ENCODE assay signal across 10 cellular contexts in genomic region chr19:18283338-18283737, GRCh38. TPM values are rescaled to one million over a fixed set of nuclear protein-coding genes. Genes with fewer than 3 reads are reported as not detected.
DNase-seq lines count a peak whose midpoint lies in the region; ATAC-seq, FAIRE-seq and TF ChIP-seq lines count a peak whose summit lies in the region.
"Had no signal": no experiment of that assay in that cellular context is flagged by ENCODE, and none has a peak within 500 bp of the region (broad histone marks: within the 10 kb centered on the region; RNA-seq: fewer than 3 reads in every experiment).

No MANE protein-coding gene starts in this region.

- H2BK120ac ChIP-seq in neuronal stem cell (ENCODE audit: low read depth, low read length) = no peak overlapping the region

- peaks cover 10% of the 10 kb centered on the region for H3F3A ChIP-seq in Loucy (ENCODE audit: low read depth)

- H2BK5ac ChIP-seq in neuronal stem cell (ENCODE audit: low read length) = peak overlapping the region; percentile 5

- no peak for TF ChIP-seq EP300 in A549 (IDR thresholded peaks at IDR 0.05)

- H2BK15ac ChIP-seq in neuronal stem cell (ENCODE audit: low read length) = peak overlapping the region; percentile 42

- no peak overlapping the region for H2AFZ ChIP-seq in Loucy (ENCODE audit: low read length)
- no peak overlapping the region for H2AFZ ChIP-seq in neuronal stem cell (ENCODE audit: low read length)

- peaks cover 18% of the 10 kb centered on the region for H3K4me1 ChIP-seq in A549
- peaks cover 19% of the 10 kb centered on the region for H3K4me1 ChIP-seq in Loucy (ENCODE audit: insufficient read depth, low read length, poor library complexity, severe bottlenecking)
- peaks cover 16 to 28% of the 10 kb centered on the region in 2 donors for H3K4me1 ChIP-seq in neuronal stem cell (ENCODE audit: control insufficient read depth in 2 of 2, insufficient read depth in 1 of 2, low read depth in 1 of 2, low read length in 2 of 2)

- H4K91ac ChIP-seq in neuronal stem cell (ENCODE audit: low read depth, low read length, poor library complexity) = no peak overlapping the region

- no peak for TF ChIP-seq POLR2A in A549 (IDR thresholded peaks at IDR 0.05; ENCODE audit: low read length)

- H3K9me2 ChIP-seq in Loucy (replicated peaks; ENCODE audit: low read depth, low read length) = no peaks in the 10 kb centered on the region

- DNase-seq in A549 (ENCODE audit: low read depth in 1 of 2, low spot score in 1 of 2) (no peak), dorsolateral prefrontal cortex (no peak), neuronal stem cell (ENCODE audit: low spot score) (no peak), NCI-H82 (lab: John Stamatoyannopoulos, UW) (no peak), UCSD-AML1 (lab: John Stamatoyannopoulos, UW; ENCODE audit: unreplicated experiment) (no peak)
- DNase-seq: stimulated activated naive CD4-positive, alpha-beta T cell had no signal

- H3K27ac ChIP-seq in A549 (peak overlapping the region; percentile 96 to 97; a peak in 5 of 6 replicates), dorsolateral prefrontal cortex (peak overlapping the region in 54 of 59 donors; percentile 43 to 100 (median 100)), neuronal stem cell (replicated peaks; ENCODE audit: low read length) (no peak overlapping the region)

- POLR2A ChIA-PET in A549 (lab: Yijun Ruan, JAX) = interaction anchor here (0.6 to 5.8 kb wide), 3 partner anchors 9 to 1691 kb away, joined by 3 to 235 read pairs (median 4); no protein-coding TSS in a partner anchor

- H3K18ac ChIP-seq in neuronal stem cell (ENCODE audit: low read length) = peak overlapping the region; percentile 90

- H3K9me3 ChIP-seq in A549 = no peaks in the 10 kb centered on the region
- H3K9me3 ChIP-seq in Loucy (ENCODE audit: insufficient read depth, low read depth, low read length) = no peaks in the 10 kb centered on the region
- H3K9me3 ChIP-seq in neuronal stem cell (replicated peaks in 1 of 2; ENCODE audit: control insufficient read depth in 2 of 2, insufficient read depth in 1 of 2, low read depth in 1 of 2, low read length in 2 of 2) = peaks cover 0 to 2% of the 10 kb centered on the region in 2 donors

- no peak for TF ChIP-seq RAD21 in A549 (conservative IDR thresholded peaks at IDR 0.05 in 1 of 2, IDR thresholded peaks at IDR 0.05 in 1 of 2)

- TF ChIP-seq CTCF in A549 (IDR thresholded peaks at IDR 0.05) (no peak), Loucy (conservative IDR thresholded peaks at IDR 0.05; ENCODE audit: low read length) (no peak), dorsolateral prefrontal cortex (IDR thresholded peaks at IDR 0.05 in 54 of 56, conservative IDR thresholded peaks at IDR 0.05 in 2 of 56; ENCODE audit: low read depth in 1 of 56, partially characterized antibody in 56 of 56) (no peak)

- no peak for ATAC-seq in A549
- no peak for ATAC-seq in GM21529 (IDR thresholded peaks at IDR 0.05; ENCODE audit: unreplicated experiment)
- no peak for ATAC-seq in GM18511 (IDR thresholded peaks at IDR 0.05; ENCODE audit: unreplicated experiment)
- ATAC-seq: Panc1 had no signal

- 98% methylated on average over 5 of the region's 5 CpGs for WGBS in A549 (ENCODE audit: missing lambda C conversion rate)
- no CpG with 5 or more reads among the region's 5 CpGs for WGBS in neuronal stem cell (ENCODE audit: extremely low coverage in 2 of 2, insufficient read length in 2 of 2, insufficient replicate concordance in 1 of 2), 2 donors

- no peak overlapping the region for H2AK5ac ChIP-seq in neuronal stem cell (ENCODE audit: low read depth, low read length)

- H3K23ac ChIP-seq in neuronal stem cell (ENCODE audit: low read depth, low read length, poor library complexity) = no peak overlapping the region

- no peak overlapping the region for H4K8ac ChIP-seq in neuronal stem cell (ENCODE audit: low read depth, low read length)

- peaks cover 4% of the 10 kb centered on the region for H3K27me3 ChIP-seq in Loucy (ENCODE audit: insufficient read depth, low read length, poor library complexity, severe bottlenecking)
- no peaks in the 10 kb centered on the region for H3K27me3 ChIP-seq in dorsolateral prefrontal cortex
- no peaks in the 10 kb centered on the region for H3K27me3 ChIP-seq in neuronal stem cell (ENCODE audit: control insufficient read depth in 3 of 3, insufficient read depth in 3 of 3, low read depth in 1 of 3, low read length in 3 of 3)

- no peak overlapping the region for H3K9ac ChIP-seq in Loucy (ENCODE audit: low read depth, low read length, poor library complexity, severe bottlenecking)
- H3K9ac ChIP-seq in neuronal stem cell (ENCODE audit: low read depth, low read length, poor library complexity) = no peak overlapping the region

- H2BK12ac ChIP-seq in neuronal stem cell (ENCODE audit: low read length) = no peak overlapping the region

- no peak overlapping the region for H3K14ac ChIP-seq in neuronal stem cell (ENCODE audit: low read length)

- H3K4me3 ChIP-seq in A549 (no peak overlapping the region), Loucy (ENCODE audit: low read length, poor library complexity, severe bottlenecking) (no peak overlapping the region), dorsolateral prefrontal cortex (no peak overlapping the region), neuronal stem cell (ENCODE audit: low read length in 2 of 2) (no peak overlapping the region)

- no peak for FAIRE-seq in A549 (lab: Jason Lieb, UNC)

- no peak overlapping the region for H3K4ac ChIP-seq in neuronal stem cell (ENCODE audit: low read length)

- H3K79me1 ChIP-seq in neuronal stem cell (ENCODE audit: low read depth, low read length) = peaks cover 10% of the 10 kb centered on the region

- H3K36me3 ChIP-seq in Loucy (ENCODE audit: insufficient read depth, low read length) (no peaks in the 10 kb centered on the region), neuronal stem cell (replicated peaks in 1 of 2; ENCODE audit: control insufficient read depth in 2 of 2, insufficient read depth in 2 of 2, low read length in 2 of 2) (peaks cover 10% of the 10 kb centered on the region in 2 donors)

- intact Hi-C loops in dorsolateral prefrontal cortex (cut with DNase I) = no loop called here

- H3K4me2 ChIP-seq in A549 (no peak overlapping the region), Loucy (ENCODE audit: low read depth, low read length, poor library complexity, severe bottlenecking) (peak overlapping the region; percentile 91), neuronal stem cell (ENCODE audit: insufficient read depth, low read length, poor library complexity, severe bottlenecking) (no peak overlapping the region)

- peaks cover 10% of the 10 kb centered on the region for H4K20me1 ChIP-seq in Loucy (ENCODE audit: insufficient read depth, low read length, poor library complexity, severe bottlenecking)

- CTCF ChIA-PET in A549 (lab: Yijun Ruan, JAX) = interaction anchor here (0.6 to 10.2 kb wide), 3 partner anchors 22 to 44 kb away, joined by 3 to 158 read pairs (median 3); no protein-coding TSS in a partner anchor

- H3K79me2 ChIP-seq in Loucy (ENCODE audit: insufficient read depth, low read length) = peaks cover 34% of the 10 kb centered on the region

TF ChIP-seq in A549, 52 proteins besides CTCF, POLR2A, EP300 and RAD21 (continues in another document):
- TF ChIP-seq TP53 (CRISPR knock-in tag; IDR thresholded peaks at IDR 0.05) = no peak

RNA-seq across cellular contexts. Expression of gene JUND, which starts 1.9 kb away (rescaled TPM):
- polyA plus RNA-seq in A549 (2011; rRNA removed) = 52.9 and 68.9 TPM in 2 replicates
- 96.0 and 202 TPM in 2 replicates for polyA plus RNA-seq in A549 (2012; cell fraction: cytosol; rRNA removed)
- 69.5 and 147 TPM in 2 replicates for polyA plus RNA-seq in A549 (2012; cell fraction: nucleus; rRNA removed)
- 52.6 to 70.4 TPM (median 65.1 TPM) in 3 replicates for polyA plus RNA-seq in A549 (2017; fragmentation: RNase III; extraction: RNeasy Plus Mini Kit Qiagen cat#74134 plus additional on column Dnase treatment)
- 23.0 and 35.5 TPM in 2 replicates for polyA minus RNA-seq in A549 (2011; rRNA and poly(A)+ RNA removed)
- total RNA-seq in dorsolateral prefrontal cortex = 100 to 1,000 TPM; 163 to 440 (median 240) TPM
- polyA plus RNA-seq in neuronal stem cell (2013, experiment 1 of 2) = 126 TPM
- polyA plus RNA-seq in neuronal stem cell (2013, experiment 2 of 2) = 119 TPM

RNA-seq across cellular contexts. Expression of gene IQCN, which starts 9.1 kb away (rescaled TPM):
- polyA plus RNA-seq in A549 (2011; rRNA removed) (0.34 and 0.63 TPM in 2 replicates), A549 (2017; fragmentation: RNase III; extraction: RNeasy Plus Mini Kit Qiagen cat#74134 plus additional on column Dnase treatment) (0.49 to 0.64 TPM (median 0.50 TPM) in 3 replicates)
- 0.17 and 0.21 TPM in 2 replicates for polyA plus RNA-seq in A549 (2012; cell fraction: cytosol; rRNA removed)
- 2.2 and 2.4 TPM in 2 replicates for polyA plus RNA-seq in A549 (2012; cell fraction: nucleus; rRNA removed)
- polyA minus RNA-seq in A549 (2011; rRNA and poly(A)+ RNA removed) = 1.5 and 2.2 TPM in 2 replicates
- 10 to 100 TPM in 1 of 120 experiments, 1 to 10 TPM in 119; 1.8 to 14.5 (median 4.1) TPM for total RNA-seq in dorsolateral prefrontal cortex
- 0.81 TPM for polyA plus RNA-seq in neuronal stem cell (2013, experiment 1 of 2)
- polyA plus RNA-seq in neuronal stem cell (2013, experiment 2 of 2) = 1.1 TPM

RNA-seq across cellular contexts. Expression of gene LSM4, which starts 39.5 kb away (rescaled TPM):
- polyA plus RNA-seq in A549 (2011; rRNA removed) (106 and 154 TPM in 2 replicates), A549 (2017; fragmentation: RNase III; extraction: RNeasy Plus Mini Kit Qiagen cat#74134 plus additional on column Dnase treatment) (169 to 180 TPM (median 171 TPM) in 3 replicates)
- 311 and 362 TPM in 2 replicates for polyA plus RNA-seq in A549 (2012; cell fraction: cytosol; rRNA removed)
- 158 and 166 TPM in 2 replicates for polyA plus RNA-seq in A549 (2012; cell fraction: nucleus; rRNA removed)
- 51.2 and 54.0 TPM in 2 replicates for polyA minus RNA-seq in A549 (2011; rRNA and poly(A)+ RNA removed)
- 100 to 1,000 TPM in 6 of 120 experiments, 10 to 100 TPM in 114; 46.4 to 115 (median 74.8) TPM for total RNA-seq in dorsolateral prefrontal cortex
- 355 TPM for polyA plus RNA-seq in neuronal stem cell (2013, experiment 1 of 2)
- 349 TPM for polyA plus RNA-seq in neuronal stem cell (2013, experiment 2 of 2)

RNA-seq across cellular contexts. Expression of gene PGPEP1, which starts 57.1 kb away (rescaled TPM):
- polyA plus RNA-seq in A549 (2011; rRNA removed) (7.1 and 8.6 TPM in 2 replicates), A549 (2017; fragmentation: RNase III; extraction: RNeasy Plus Mini Kit Qiagen cat#74134 plus additional on column Dnase treatment) (4.5 to 5.9 TPM (median 5.3 TPM) in 3 replicates)
- polyA plus RNA-seq in A549 (2012; cell fraction: cytosol; rRNA removed) = 2.4 and 3.9 TPM in 2 replicates
- 2.9 and 3.5 TPM in 2 replicates for polyA plus RNA-seq in A549 (2012; cell fraction: nucleus; rRNA removed)
- 23.2 and 30.1 TPM in 2 replicates for polyA minus RNA-seq in A549 (2011; rRNA and poly(A)+ RNA removed)
- 10 to 100 TPM; 20.4 to 93.6 (median 37.7) TPM for total RNA-seq in dorsolateral prefrontal cortex
- polyA plus RNA-seq in neuronal stem cell (2013, experiment 1 of 2) = 10.5 TPM
- polyA plus RNA-seq in neuronal stem cell (2013, experiment 2 of 2) = 10.8 TPM

RNA-seq across cellular contexts. Expression of gene PDE4C, which starts 57.1 kb away (rescaled TPM):
- polyA plus RNA-seq in A549 (2011; rRNA removed) (0.25 and 0.54 TPM in 2 replicates), A549 (2017; fragmentation: RNase III; extraction: RNeasy Plus Mini Kit Qiagen cat#74134 plus additional on column Dnase treatment) (0.34 to 0.65 TPM (median 0.55 TPM) in 3 replicates)
- 0.33 and 0.53 TPM in 2 replicates for polyA plus RNA-seq in A549 (2012; cell fraction: cytosol; rRNA removed)
- 2.6 and 3.3 TPM in 2 replicates for polyA plus RNA-seq in A549 (2012; cell fraction: nucleus; rRNA removed)
- polyA minus RNA-seq in A549 (2011; rRNA and poly(A)+ RNA removed) = 0.21 TPM in 1 of 2 replicates, not detected in the other
- total RNA-seq in dorsolateral prefrontal cortex = 10 to 100 TPM in 12 of 120 experiments, 1 to 10 TPM in 107, under 1 TPM in 1; 0.81 to 14.6 (median 4.8) TPM
- 0.14 TPM for polyA plus RNA-seq in neuronal stem cell (2013, experiment 1 of 2)
- 0.12 TPM for polyA plus RNA-seq in neuronal stem cell (2013, experiment 2 of 2)
